ENCODE assay signal across 1 cellular context in genomic region chr17:65202833-65203571, GRCh38.
TF ChIP-seq lines count a peak whose summit lies in the region.

No MANE protein-coding gene starts in this region.

TF ChIP-seq in K562, 482 proteins besides CTCF, POLR2A, EP300 and RAD21 (continued from another document):
- no peak for TF ChIP-seq ZBTB11 (CRISPR knock-in tag; IDR thresholded peaks at IDR 0.05)
- TF ChIP-seq SPI1 (IDR thresholded peaks at IDR 0.05; ENCODE audit: borderline replicate concordance, low read depth, low read length), result no peak
